Comparison of ENCODE assay signal across 10 cellular contexts in genomic region chr11:118635237-118635591, GRCh38. TPM values are rescaled to one million over a fixed set of nuclear protein-coding genes. Genes with fewer than 3 reads are reported as not detected.
DNase-seq lines count a peak whose midpoint lies in the region; ATAC-seq, FAIRE-seq and TF ChIP-seq lines count a peak whose summit lies in the region.
"Had no signal": no experiment of that assay in that cellular context is flagged by ENCODE, and none has a peak within 500 bp of the region (broad histone marks: within the 10 kb centered on the region; RNA-seq: fewer than 3 reads in every experiment).

No MANE protein-coding gene starts in this region.

- H3K79me1 ChIP-seq in H9 (ENCODE audit: insufficient read depth, low read depth, low read length, poor library complexity, severe bottlenecking) = no peaks in the 10 kb centered on the region

- H3T11ph ChIP-seq in H9 (ENCODE audit: low read length) = no peak overlapping the region

- no peak overlapping the region for H3K23ac ChIP-seq in H9 (ENCODE audit: insufficient read length, low read depth, low read length)

- no peak for ATAC-seq in stimulated activated naive CD8-positive, alpha-beta T cell treated with anti-CD3 and anti-CD28 coated beads, Interleukin-15, Interleukin-2, amounts not matched to agents 100 U/mL and 50 U/mL, for 24 hours

- H2AK5ac ChIP-seq in H9 (ENCODE audit: insufficient read length, low read length) = no peak overlapping the region

- no peaks in the 10 kb centered on the region for H3K9me3 ChIP-seq in H9 (ENCODE audit: control insufficient read depth, low read depth, low read length)
- no peaks in the 10 kb centered on the region for H3K9me3 ChIP-seq in keratinocyte (ENCODE audit: control insufficient read depth, low read depth, low read length)
- H3K9me3 ChIP-seq in smooth muscle cell (replicated peaks; ENCODE audit: low read depth) = no peaks in the 10 kb centered on the region
- H3K9me3 ChIP-seq in PC-9 (ENCODE audit: insufficient read depth, low read depth) = no peaks in the 10 kb centered on the region
- H3K9me3 ChIP-seq: SK-N-SH had no signal

- H3K27me3 ChIP-seq in H9 (ENCODE audit: insufficient read depth, low read length) (no peaks in the 10 kb centered on the region), keratinocyte (ENCODE audit: control insufficient read depth, extremely low read depth, insufficient read depth, low read length) (no peaks in the 10 kb centered on the region), smooth muscle cell (ENCODE audit: low read depth) (no peaks in the 10 kb centered on the region), PC-9 (ENCODE audit: insufficient read depth, low read depth) (no peaks in the 10 kb centered on the region), brain microvascular endothelial cell (replicated peaks) (no peaks in the 10 kb centered on the region)

- peaks cover 12% of the 10 kb centered on the region; the same call in 1 of the 2 replicates for H3K4me1 ChIP-seq in H9 (ENCODE audit: insufficient read depth, low read length)
- H3K4me1 ChIP-seq in keratinocyte (ENCODE audit: control insufficient read depth, extremely low read depth, insufficient read depth, low read length) = peaks cover 17% of the 10 kb centered on the region
- H3K4me1 ChIP-seq in smooth muscle cell (ENCODE audit: low read depth) = peaks cover 21% of the 10 kb centered on the region
- 0 out of 2 replicates have a peak, but pooled peaks cover 4% of the 10 kb centered on the region for H3K4me1 ChIP-seq in PC-9 (replicated peaks; ENCODE audit: insufficient read depth)

- peak overlapping the region; percentile 67 to 79 for H3K4me3 Mint-ChIP-seq in H9

- peak overlapping the region; percentile 74 to 99 (median 86) for H3K27ac Mint-ChIP-seq in H9

- no peak overlapping the region for H2BK20ac ChIP-seq in H9 (ENCODE audit: low read depth, low read length, poor library complexity, severe bottlenecking)

- H2BK5ac ChIP-seq in H9 (ENCODE audit: insufficient read length, low read length) = no peak overlapping the region

- in situ Hi-C loops in brain microvascular endothelial cell (cut with HindIII; ENCODE audit: low pct_ligation_motif_present, low sequenced_read_pairs) = no loop called here

- no peak for FAIRE-seq in keratinocyte (lab: Jason Lieb, UNC)
- FAIRE-seq: endometrium had no signal

- H3K23me2 ChIP-seq in H9 (ENCODE audit: insufficient read length, low read depth, low read length, poor library complexity, severe bottlenecking) = peaks cover 3% of the 10 kb centered on the region

- no peak overlapping the region for H3K56ac ChIP-seq in H9 (ENCODE audit: insufficient read length, low read depth, low read length)

- intact Hi-C loops in PC-9 (cut with micrococcal nuclease; ENCODE audit: unreplicated experiment) = no loop called here

- H3K9me1 ChIP-seq in keratinocyte (ENCODE audit: control insufficient read depth, extremely low read depth, insufficient read depth, low read length) = peaks cover 3% of the 10 kb centered on the region

- H4K20me1 ChIP-seq in H9 (ENCODE audit: control insufficient read depth, insufficient read depth, insufficient read length) = no peaks in the 10 kb centered on the region
- peaks cover 3% of the 10 kb centered on the region for H4K20me1 ChIP-seq in keratinocyte (ENCODE audit: control insufficient read depth, extremely low read depth, insufficient read depth, low read length)
- peaks cover 97% of the 10 kb centered on the region for H4K20me1 ChIP-seq in smooth muscle cell (ENCODE audit: low read depth)
- H4K20me1 ChIP-seq in PC-9 (ENCODE audit: insufficient read depth) = no peaks in the 10 kb centered on the region

- no peak; the same call in 1 of the 3 replicates for TF ChIP-seq CTCF in H9 (conservative IDR thresholded peaks at IDR 0.05)
- TF ChIP-seq CTCF in keratinocyte (optimal IDR thresholded peaks at IDR 0.05 in 1 of 3, IDR thresholded peaks at IDR 0.05 in 1 of 3, conservative IDR thresholded peaks at IDR 0.05 in 1 of 3; ENCODE audit: extremely low read depth in 1 of 3, insufficient read depth in 2 of 3, low read length in 3 of 3) = no peak
- no peak for TF ChIP-seq CTCF in smooth muscle cell (IDR thresholded peaks at IDR 0.05; ENCODE audit: borderline replicate concordance, insufficient read depth, poor library complexity, severe bottlenecking)
- no peak for TF ChIP-seq CTCF in PC-9 (conservative IDR thresholded peaks at IDR 0.05)
- no peak for TF ChIP-seq CTCF in brain microvascular endothelial cell (IDR thresholded peaks at IDR 0.05; ENCODE audit: low read depth, low read length, missing control alignments)

- H3K18ac ChIP-seq in H9 (ENCODE audit: insufficient read length, low read depth, low read length) = peak overlapping the region; percentile 49

- H2BK120ac ChIP-seq in H9 (ENCODE audit: low read depth, low read length, poor library complexity, severe bottlenecking) = no peak overlapping the region

- H3K79me2 ChIP-seq in H9 (ENCODE audit: insufficient read depth, low read length) = no peaks in the 10 kb centered on the region
- H3K79me2 ChIP-seq in keratinocyte (ENCODE audit: control insufficient read depth, insufficient read depth, low read length) = no peaks in the 10 kb centered on the region
- H3K79me2 ChIP-seq in smooth muscle cell (ENCODE audit: low read depth) = peaks cover 12% of the 10 kb centered on the region
- H3K79me2 ChIP-seq in PC-9 (ENCODE audit: low read depth) = no peaks in the 10 kb centered on the region

- H4K8ac ChIP-seq in H9 (replicated peaks; ENCODE audit: insufficient read length, low read depth, low read length) = no peak overlapping the region

- H3F3A ChIP-seq in smooth muscle cell (ENCODE audit: low read depth) = no peaks in the 10 kb centered on the region
- no peaks in the 10 kb centered on the region; the same call in 1 of the 2 replicates for H3F3A ChIP-seq in PC-9 (ENCODE audit: insufficient read depth, low read depth)

- H3K4me2 ChIP-seq in H9 (ENCODE audit: insufficient read depth, insufficient read length, low read length) = peak overlapping the region; percentile 59
- peak overlapping the region; percentile 72 for H3K4me2 ChIP-seq in keratinocyte (ENCODE audit: control insufficient read depth, extremely low read depth, insufficient read depth, low read depth, low read length)
- H3K4me2 ChIP-seq in smooth muscle cell = peak overlapping the region; percentile 54
- no peak overlapping the region for H3K4me2 ChIP-seq in PC-9

- no peak overlapping the region for H4K91ac ChIP-seq in H9 (ENCODE audit: insufficient read length, low read depth, low read length)

- no peaks in the 10 kb centered on the region for H3K27me3 Mint-ChIP-seq in H9 (ENCODE audit: low read depth)

- CTCF ChIA-PET in PC-9 (lab: Charles Lee) = no interaction called here

- no peaks in the 10 kb centered on the region for H3K9me3 Mint-ChIP-seq in H9

- no peak overlapping the region for H4K5ac ChIP-seq in H9 (ENCODE audit: insufficient read length, low read depth, low read length)

- H2BK12ac ChIP-seq in H9 (ENCODE audit: insufficient read length, low read depth, low read length) = no peak overlapping the region

- H3K36me3 Mint-ChIP-seq in H9 (ENCODE audit: insufficient read depth in 1 of 3, low read depth in 3 of 3) = peaks cover 34 to 55% (median 55%) of the 10 kb centered on the region in 3 experiments

- no peak overlapping the region for H2BK15ac ChIP-seq in H9 (ENCODE audit: low read depth, low read length)

- peaks cover 24 to 37% of the 10 kb centered on the region in 2 experiments for H3K4me1 Mint-ChIP-seq in H9

- H3K4me3 ChIP-seq in keratinocyte (ENCODE audit: control insufficient read depth in 2 of 3, extremely low read depth in 1 of 3, insufficient read depth in 2 of 3, low read depth in 1 of 3, low read length in 3 of 3) (no peak overlapping the region), smooth muscle cell (no peak overlapping the region), PC-9 (no peak overlapping the region), brain microvascular endothelial cell (ENCODE audit: low read depth, low read length) (no peak overlapping the region)

- H3K14ac ChIP-seq in H9 (ENCODE audit: insufficient read depth, low read length) = peak overlapping the region; percentile 85

- H3K9ac ChIP-seq in H9 (ENCODE audit: extremely low read depth, insufficient read length, low read length) (peak overlapping the region; percentile 53), keratinocyte (ENCODE audit: control insufficient read depth, extremely low read depth, insufficient read depth, low read length) (no peak overlapping the region), smooth muscle cell (ENCODE audit: low read depth) (no peak overlapping the region)
- H3K9ac ChIP-seq: SK-N-SH had no signal

- POLR2A ChIA-PET in PC-9 (lab: Charles Lee; ENCODE audit: unreplicated experiment) = interaction anchor here (0.6 kb wide), 1 partner anchor 11 kb away, joined by 11 read pairs; no protein-coding TSS in a partner anchor

- dilution Hi-C loops in keratinocyte (cut with MboI; ENCODE audit: extremely low pct_ligation_motif_present, low sequenced_read_pairs) = no loop called here

- peak overlapping the region; percentile 32 for H3K27ac ChIP-seq in H9 (ENCODE audit: insufficient read length, low read depth, low read length)
- H3K27ac ChIP-seq in keratinocyte (ENCODE audit: control insufficient read depth, insufficient read depth, low read length) = no peak overlapping the region
- H3K27ac ChIP-seq in smooth muscle cell (ENCODE audit: low read depth) = no peak overlapping the region
- no peak overlapping the region for H3K27ac ChIP-seq in PC-9
- no peak overlapping the region for H3K27ac ChIP-seq in brain microvascular endothelial cell

- BruUV-seq in PC-9 (replicated peaks; lab: Mats Ljungman, UMichigan) = no TSS peak

- H3K36me3 ChIP-seq in keratinocyte (ENCODE audit: control insufficient read depth in 2 of 2, extremely low read depth in 1 of 2, insufficient read depth in 2 of 2, low read length in 2 of 2) = peaks cover 23 to 42% of the 10 kb centered on the region in 2 experiments
- no peaks in the 10 kb centered on the region for H3K36me3 ChIP-seq in smooth muscle cell (ENCODE audit: low read depth)
- no peaks in the 10 kb centered on the region; the same call in 1 of the 2 replicates for H3K36me3 ChIP-seq in PC-9 (ENCODE audit: low read depth)
- H3K36me3 ChIP-seq in brain microvascular endothelial cell (replicated peaks) = peaks cover 93% of the 10 kb centered on the region

- no peak overlapping the region for H3K4ac ChIP-seq in H9 (ENCODE audit: low read depth, low read length)

- no CpG with 5 or more reads among the region's 15 CpGs for WGBS in H9 (ENCODE audit: extremely low coverage, insufficient read length, low lambda C conversion rate)
- WGBS in smooth muscle cell (ENCODE audit: low lambda C conversion rate) = 66% methylated on average over 15 of the region's 15 CpGs

- DNase-seq in H9 (no peak), astrocyte of the hippocampus (ENCODE audit: low read depth, low spot score) (peak; percentile 42), keratinocyte (ENCODE audit: low read depth, low spot score) (no peak), smooth muscle cell (lab: John Stamatoyannopoulos, UW; ENCODE audit: unreplicated experiment) (no peak), PC-9 (no peak), HCEC 1CT (no peak), brain microvascular endothelial cell (no peak)
- DNase-seq in stimulated activated naive CD8-positive, alpha-beta T cell treated with anti-CD3 and anti-CD28 coated beads, Interleukin-15, Interleukin-2, amounts not matched to agents 100 U/mL and 50 U/mL, for 24 hours = no peak

- H2AFZ ChIP-seq in H9 (ENCODE audit: low read length) = no peak overlapping the region
- no peak overlapping the region for H2AFZ ChIP-seq in keratinocyte (ENCODE audit: control insufficient read depth, low read length)
- H2AFZ ChIP-seq in smooth muscle cell (ENCODE audit: low read depth) = no peak overlapping the region
- H2AFZ ChIP-seq in PC-9 = no peak overlapping the region

- no peaks in the 10 kb centered on the region for H3K9me2 ChIP-seq in PC-9 (ENCODE audit: insufficient read depth)
- H3K9me2 ChIP-seq: SK-N-SH had no signal

RNA-seq across cellular contexts. Expression of gene PHLDB1, which starts 27.8 kb away (rescaled TPM):
- total RNA-seq in H9 (2021) (55.7 and 56.0 TPM in 2 replicates), smooth muscle cell (89.0 and 112 TPM in 2 replicates), PC-9 (2021) (122 and 125 TPM in 2 replicates)
- polyA plus RNA-seq in keratinocyte (35.0 to 46.8 TPM (median 38.4 TPM) in 3 replicates), smooth muscle cell (86.0 and 103 TPM in 2 replicates)
- polyA plus RNA-seq in keratinocyte (2011; ENCODE audit: low read depth) = 7.3 TPM
- 22.1 and 33.7 TPM in 2 replicates for polyA plus RNA-seq in keratinocyte (2011; cell fraction: cytosol; rRNA removed)
- polyA plus RNA-seq in keratinocyte (2011; cell fraction: nucleus; rRNA removed) = 84.3 and 109 TPM in 2 replicates
- polyA plus RNA-seq in keratinocyte (2012; ENCODE audit: low replicate concordance) = 9.4 and 52.0 TPM in 2 replicates
- polyA minus RNA-seq in keratinocyte = 61.9 to 100.0 TPM (median 61.9 TPM) in 3 replicates
- 73.3 TPM for polyA minus RNA-seq in keratinocyte (2011; cell fraction: cytosol; rRNA and poly(A)+ RNA removed)
- 59.3 and 72.3 TPM in 2 replicates for polyA minus RNA-seq in keratinocyte (2011; cell fraction: nucleus; rRNA and poly(A)+ RNA removed)

RNA-seq across cellular contexts. Expression of gene TREH, which starts 44.2 kb away (rescaled TPM):
- total RNA-seq in H9 (2021) (not detected in 2 replicates), smooth muscle cell (not detected in 2 replicates), PC-9 (2021) (not detected in 2 replicates)
- polyA plus RNA-seq in keratinocyte (not detected in 3 replicates), smooth muscle cell (0.49 and 0.96 TPM in 2 replicates)
- not detected for polyA plus RNA-seq in keratinocyte (2011; ENCODE audit: low read depth)
- not detected in 2 replicates for polyA plus RNA-seq in keratinocyte (2011; cell fraction: cytosol; rRNA removed)
- polyA plus RNA-seq in keratinocyte (2011; cell fraction: nucleus; rRNA removed) = not detected in 2 replicates
- polyA plus RNA-seq in keratinocyte (2012; ENCODE audit: low replicate concordance) = 0.03 and 0.08 TPM in 2 replicates
- not detected in 3 replicates for polyA minus RNA-seq in keratinocyte
- not detected for polyA minus RNA-seq in keratinocyte (2011; cell fraction: cytosol; rRNA and poly(A)+ RNA removed)
- polyA minus RNA-seq in keratinocyte (2011; cell fraction: nucleus; rRNA and poly(A)+ RNA removed) = not detected in 2 replicates
- polyA plus RNA-seq: SK-N-SH had no signal
